Comparison of ENCODE assay signal across 1 cellular context in the genomic region with DNA sequence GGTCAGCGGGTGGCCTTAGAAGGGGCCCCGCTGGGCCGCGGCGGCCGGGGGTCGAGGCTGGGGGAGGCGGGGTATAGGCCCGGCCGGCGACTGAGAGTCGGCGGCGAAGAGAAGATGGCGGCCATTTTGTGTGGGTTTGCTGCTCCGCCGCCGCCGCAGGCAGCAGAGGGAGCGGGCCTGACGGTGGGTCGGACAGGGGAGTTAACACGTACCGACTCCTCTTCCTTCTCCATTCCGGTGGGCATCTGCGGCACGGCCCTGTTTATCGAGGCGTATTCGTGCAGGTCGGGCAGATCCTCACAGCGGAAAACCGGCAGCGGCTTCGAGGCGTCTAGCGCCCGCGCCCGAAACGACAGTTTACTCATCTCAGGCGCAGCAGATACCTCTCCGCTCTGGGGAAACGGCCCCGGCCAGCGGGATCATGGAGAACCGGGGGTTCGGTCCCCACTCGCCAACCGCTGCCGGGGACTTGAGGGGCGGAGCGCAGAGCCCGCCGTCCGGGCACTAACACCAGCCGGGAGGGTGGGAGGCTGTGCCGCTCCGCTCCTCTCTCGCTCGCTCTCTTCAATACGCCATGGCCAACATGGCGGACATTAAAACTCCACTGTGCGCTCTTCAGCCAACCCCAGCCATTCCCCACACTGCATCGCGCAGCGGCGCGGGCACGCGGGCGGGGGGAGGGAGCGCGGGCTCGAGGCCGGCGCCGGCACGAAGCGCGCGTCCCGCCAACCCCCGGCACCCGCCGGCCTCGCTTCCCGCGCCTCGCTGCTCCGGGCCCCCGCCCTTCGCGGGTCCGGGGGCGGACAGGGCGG.
A peak's percentile ranks its signal among the peaks of the same experiment; 100 is the strongest.
TF ChIP-seq lines count a peak whose summit lies in the region.

A gene with protein sequence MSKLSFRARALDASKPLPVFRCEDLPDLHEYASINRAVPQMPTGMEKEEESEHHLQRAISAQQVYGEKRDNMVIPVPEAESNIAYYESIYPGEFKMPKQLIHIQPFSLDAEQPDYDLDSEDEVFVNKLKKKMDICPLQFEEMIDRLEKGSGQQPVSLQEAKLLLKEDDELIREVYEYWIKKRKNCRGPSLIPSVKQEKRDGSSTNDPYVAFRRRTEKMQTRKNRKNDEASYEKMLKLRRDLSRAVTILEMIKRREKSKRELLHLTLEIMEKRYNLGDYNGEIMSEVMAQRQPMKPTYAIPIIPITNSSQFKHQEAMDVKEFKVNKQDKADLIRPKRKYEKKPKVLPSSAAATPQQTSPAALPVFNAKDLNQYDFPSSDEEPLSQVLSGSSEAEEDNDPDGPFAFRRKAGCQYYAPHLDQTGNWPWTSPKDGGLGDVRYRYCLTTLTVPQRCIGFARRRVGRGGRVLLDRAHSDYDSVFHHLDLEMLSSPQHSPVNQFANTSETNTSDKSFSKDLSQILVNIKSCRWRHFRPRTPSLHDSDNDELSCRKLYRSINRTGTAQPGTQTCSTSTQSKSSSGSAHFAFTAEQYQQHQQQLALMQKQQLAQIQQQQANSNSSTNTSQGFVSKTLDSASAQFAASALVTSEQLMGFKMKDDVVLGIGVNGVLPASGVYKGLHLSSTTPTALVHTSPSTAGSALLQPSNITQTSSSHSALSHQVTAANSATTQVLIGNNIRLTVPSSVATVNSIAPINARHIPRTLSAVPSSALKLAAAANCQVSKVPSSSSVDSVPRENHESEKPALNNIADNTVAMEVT (minus strand): TSS at position 608 of the 812 bp plus-strand sequence. CDS start 243 bp downstream, at position 365.

TF ChIP-seq in GM12878, 131 proteins besides CTCF, POLR2A, EP300 and RAD21 (continued from another document and continues in another):
- TF ChIP-seq, protein P1, sequence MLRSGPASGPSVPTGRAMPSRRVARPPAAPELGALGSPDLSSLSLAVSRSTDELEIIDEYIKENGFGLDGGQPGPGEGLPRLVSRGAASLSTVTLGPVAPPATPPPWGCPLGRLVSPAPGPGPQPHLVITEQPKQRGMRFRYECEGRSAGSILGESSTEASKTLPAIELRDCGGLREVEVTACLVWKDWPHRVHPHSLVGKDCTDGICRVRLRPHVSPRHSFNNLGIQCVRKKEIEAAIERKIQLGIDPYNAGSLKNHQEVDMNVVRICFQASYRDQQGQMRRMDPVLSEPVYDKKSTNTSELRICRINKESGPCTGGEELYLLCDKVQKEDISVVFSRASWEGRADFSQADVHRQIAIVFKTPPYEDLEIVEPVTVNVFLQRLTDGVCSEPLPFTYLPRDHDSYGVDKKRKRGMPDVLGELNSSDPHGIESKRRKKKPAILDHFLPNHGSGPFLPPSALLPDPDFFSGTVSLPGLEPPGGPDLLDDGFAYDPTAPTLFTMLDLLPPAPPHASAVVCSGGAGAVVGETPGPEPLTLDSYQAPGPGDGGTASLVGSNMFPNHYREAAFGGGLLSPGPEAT (IDR thresholded peaks at IDR 0.05; ENCODE audit: low read depth), result peak; percentile 90
- TF ChIP-seq CHD1 (IDR thresholded peaks at IDR 0.05; ENCODE audit: low read depth, low read length) (no peak), TBL1XR1 (IDR thresholded peaks at IDR 0.05; ENCODE audit: low read depth, low read length) (no peak), GATAD2B (conservative IDR thresholded peaks at IDR 0.05; ENCODE audit: low read depth) (peak; percentile 95; the same call in 1 of the 2 replicates), SMAD5 (IDR thresholded peaks at IDR 0.05; ENCODE audit: low read depth) (peak; percentile 67), CREM (IDR thresholded peaks at IDR 0.05; ENCODE audit: low read depth) (no peak; the same call in 1 of the 2 replicates), NFXL1 (IDR thresholded peaks at IDR 0.05; ENCODE audit: borderline replicate concordance) (0 out of 2 replicates have a peak, but pooled peaks have one; percentile 48), SIN3A (IDR thresholded peaks at IDR 0.05; ENCODE audit: low read depth, low read length) (peak; percentile 28; the same call in 1 of the 2 replicates), HDGF (IDR thresholded peaks at IDR 0.05) (peak; percentile 91; the same call in 1 of the 2 replicates), E4F1 (IDR thresholded peaks at IDR 0.05; ENCODE audit: borderline replicate concordance, partially characterized antibody) (no peak), ATF7 (IDR thresholded peaks at IDR 0.05; ENCODE audit: low read depth) (0 out of 2 replicates have a peak, but pooled peaks have one; percentile 18), ESRRA (IDR thresholded peaks at IDR 0.05; ENCODE audit: low read length) (0 out of 2 replicates have a peak, but pooled peaks have one; percentile 7), BCL11A (IDR thresholded peaks at IDR 0.05; ENCODE audit: low read depth, low read length) (no peak), RB1 (IDR thresholded peaks at IDR 0.05; ENCODE audit: borderline replicate concordance) (peak; percentile 93; the same call in 1 of the 2 replicates), IKZF2 (IDR thresholded peaks at IDR 0.05) (no peak), MEF2B (IDR thresholded peaks at IDR 0.05; ENCODE audit: partially characterized antibody, poor library complexity, severe bottlenecking) (peak; percentile 52), BCL3 (IDR thresholded peaks at IDR 0.05; ENCODE audit: borderline replicate concordance, insufficient read depth, low read depth, low read length, poor library complexity, severe bottlenecking) (peak; percentile 14), RBBP5 (conservative IDR thresholded peaks at IDR 0.05) (no peak), SP1 (IDR thresholded peaks at IDR 0.05; ENCODE audit: low read depth, low read length) (peak; percentile 11), E2F8 (IDR thresholded peaks at IDR 0.05; ENCODE audit: low read depth, partially characterized antibody) (no peak), POLR2AphosphoS5 (IDR thresholded peaks at IDR 0.05; ENCODE audit: low read length) (peak; percentile 97), NR2C1 (IDR thresholded peaks at IDR 0.05) (peak; percentile 48), YY1 (IDR thresholded peaks at IDR 0.05; ENCODE audit: low read depth, low read length) (peak; percentile 96), CBX5 (IDR thresholded peaks at IDR 0.05; ENCODE audit: low read depth) (peak; percentile 45; the same call in 1 of the 2 replicates), WRNIP1 (IDR thresholded peaks at IDR 0.05; ENCODE audit: borderline replicate concordance, low read depth, low read length) (no peak)
- TF ChIP-seq, protein P2, sequence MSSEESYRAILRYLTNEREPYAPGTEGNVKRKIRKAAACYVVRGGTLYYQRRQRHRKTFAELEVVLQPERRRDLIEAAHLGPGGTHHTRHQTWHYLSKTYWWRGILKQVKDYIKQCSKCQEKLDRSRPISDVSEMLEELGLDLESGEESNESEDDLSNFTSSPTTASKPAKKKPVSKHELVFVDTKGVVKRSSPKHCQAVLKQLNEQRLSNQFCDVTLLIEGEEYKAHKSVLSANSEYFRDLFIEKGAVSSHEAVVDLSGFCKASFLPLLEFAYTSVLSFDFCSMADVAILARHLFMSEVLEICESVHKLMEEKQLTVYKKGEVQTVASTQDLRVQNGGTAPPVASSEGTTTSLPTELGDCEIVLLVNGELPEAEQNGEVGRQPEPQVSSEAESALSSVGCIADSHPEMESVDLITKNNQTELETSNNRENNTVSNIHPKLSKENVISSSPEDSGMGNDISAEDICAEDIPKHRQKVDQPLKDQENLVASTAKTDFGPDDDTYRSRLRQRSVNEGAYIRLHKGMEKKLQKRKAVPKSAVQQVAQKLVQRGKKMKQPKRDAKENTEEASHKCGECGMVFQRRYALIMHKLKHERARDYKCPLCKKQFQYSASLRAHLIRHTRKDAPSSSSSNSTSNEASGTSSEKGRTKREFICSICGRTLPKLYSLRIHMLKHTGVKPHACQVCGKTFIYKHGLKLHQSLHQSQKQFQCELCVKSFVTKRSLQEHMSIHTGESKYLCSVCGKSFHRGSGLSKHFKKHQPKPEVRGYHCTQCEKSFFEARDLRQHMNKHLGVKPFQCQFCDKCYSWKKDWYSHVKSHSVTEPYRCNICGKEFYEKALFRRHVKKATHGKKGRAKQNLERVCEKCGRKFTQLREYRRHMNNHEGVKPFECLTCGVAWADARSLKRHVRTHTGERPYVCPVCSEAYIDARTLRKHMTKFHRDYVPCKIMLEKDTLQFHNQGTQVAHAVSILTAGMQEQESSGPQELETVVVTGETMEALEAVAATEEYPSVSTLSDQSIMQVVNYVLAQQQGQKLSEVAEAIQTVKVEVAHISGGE (CRISPR knock-in tag; IDR thresholded peaks at IDR 0.05), result no peak
- TF ChIP-seq, protein P3, sequence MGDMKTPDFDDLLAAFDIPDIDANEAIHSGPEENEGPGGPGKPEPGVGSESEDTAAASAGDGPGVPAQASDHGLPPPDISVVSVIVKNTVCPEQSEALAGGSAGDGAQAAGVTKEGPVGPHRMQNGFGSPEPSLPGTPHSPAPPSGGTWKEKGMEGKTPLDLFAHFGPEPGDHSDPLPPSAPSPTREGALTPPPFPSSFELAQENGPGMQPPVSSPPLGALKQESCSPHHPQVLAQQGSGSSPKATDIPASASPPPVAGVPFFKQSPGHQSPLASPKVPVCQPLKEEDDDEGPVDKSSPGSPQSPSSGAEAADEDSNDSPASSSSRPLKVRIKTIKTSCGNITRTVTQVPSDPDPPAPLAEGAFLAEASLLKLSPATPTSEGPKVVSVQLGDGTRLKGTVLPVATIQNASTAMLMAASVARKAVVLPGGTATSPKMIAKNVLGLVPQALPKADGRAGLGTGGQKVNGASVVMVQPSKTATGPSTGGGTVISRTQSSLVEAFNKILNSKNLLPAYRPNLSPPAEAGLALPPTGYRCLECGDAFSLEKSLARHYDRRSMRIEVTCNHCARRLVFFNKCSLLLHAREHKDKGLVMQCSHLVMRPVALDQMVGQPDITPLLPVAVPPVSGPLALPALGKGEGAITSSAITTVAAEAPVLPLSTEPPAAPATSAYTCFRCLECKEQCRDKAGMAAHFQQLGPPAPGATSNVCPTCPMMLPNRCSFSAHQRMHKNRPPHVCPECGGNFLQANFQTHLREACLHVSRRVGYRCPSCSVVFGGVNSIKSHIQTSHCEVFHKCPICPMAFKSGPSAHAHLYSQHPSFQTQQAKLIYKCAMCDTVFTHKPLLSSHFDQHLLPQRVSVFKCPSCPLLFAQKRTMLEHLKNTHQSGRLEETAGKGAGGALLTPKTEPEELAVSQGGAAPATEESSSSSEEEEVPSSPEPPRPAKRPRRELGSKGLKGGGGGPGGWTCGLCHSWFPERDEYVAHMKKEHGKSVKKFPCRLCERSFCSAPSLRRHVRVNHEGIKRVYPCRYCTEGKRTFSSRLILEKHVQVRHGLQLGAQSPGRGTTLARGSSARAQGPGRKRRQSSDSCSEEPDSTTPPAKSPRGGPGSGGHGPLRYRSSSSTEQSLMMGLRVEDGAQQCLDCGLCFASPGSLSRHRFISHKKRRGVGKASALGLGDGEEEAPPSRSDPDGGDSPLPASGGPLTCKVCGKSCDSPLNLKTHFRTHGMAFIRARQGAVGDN (IDR thresholded peaks at IDR 0.05), result peak; percentile 93
- TF ChIP-seq, protein P4, sequence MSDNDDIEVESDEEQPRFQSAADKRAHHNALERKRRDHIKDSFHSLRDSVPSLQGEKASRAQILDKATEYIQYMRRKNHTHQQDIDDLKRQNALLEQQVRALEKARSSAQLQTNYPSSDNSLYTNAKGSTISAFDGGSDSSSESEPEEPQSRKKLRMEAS (IDR thresholded peaks at IDR 0.05; ENCODE audit: low read depth, low read length), result peak; percentile 53; the same call in 1 of the 2 replicates
- TF ChIP-seq, protein P5, sequence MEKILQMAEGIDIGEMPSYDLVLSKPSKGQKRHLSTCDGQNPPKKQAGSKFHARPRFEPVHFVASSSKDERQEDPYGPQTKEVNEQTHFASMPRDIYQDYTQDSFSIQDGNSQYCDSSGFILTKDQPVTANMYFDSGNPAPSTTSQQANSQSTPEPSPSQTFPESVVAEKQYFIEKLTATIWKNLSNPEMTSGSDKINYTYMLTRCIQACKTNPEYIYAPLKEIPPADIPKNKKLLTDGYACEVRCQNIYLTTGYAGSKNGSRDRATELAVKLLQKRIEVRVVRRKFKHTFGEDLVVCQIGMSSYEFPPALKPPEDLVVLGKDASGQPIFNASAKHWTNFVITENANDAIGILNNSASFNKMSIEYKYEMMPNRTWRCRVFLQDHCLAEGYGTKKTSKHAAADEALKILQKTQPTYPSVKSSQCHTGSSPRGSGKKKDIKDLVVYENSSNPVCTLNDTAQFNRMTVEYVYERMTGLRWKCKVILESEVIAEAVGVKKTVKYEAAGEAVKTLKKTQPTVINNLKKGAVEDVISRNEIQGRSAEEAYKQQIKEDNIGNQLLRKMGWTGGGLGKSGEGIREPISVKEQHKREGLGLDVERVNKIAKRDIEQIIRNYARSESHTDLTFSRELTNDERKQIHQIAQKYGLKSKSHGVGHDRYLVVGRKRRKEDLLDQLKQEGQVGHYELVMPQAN (conservative IDR thresholded peaks at IDR 0.05), result 0 out of 2 replicates have a peak, but pooled peaks have one; percentile 62
